ENCODE assay signal across 8 cellular contexts in the genomic region with DNA sequence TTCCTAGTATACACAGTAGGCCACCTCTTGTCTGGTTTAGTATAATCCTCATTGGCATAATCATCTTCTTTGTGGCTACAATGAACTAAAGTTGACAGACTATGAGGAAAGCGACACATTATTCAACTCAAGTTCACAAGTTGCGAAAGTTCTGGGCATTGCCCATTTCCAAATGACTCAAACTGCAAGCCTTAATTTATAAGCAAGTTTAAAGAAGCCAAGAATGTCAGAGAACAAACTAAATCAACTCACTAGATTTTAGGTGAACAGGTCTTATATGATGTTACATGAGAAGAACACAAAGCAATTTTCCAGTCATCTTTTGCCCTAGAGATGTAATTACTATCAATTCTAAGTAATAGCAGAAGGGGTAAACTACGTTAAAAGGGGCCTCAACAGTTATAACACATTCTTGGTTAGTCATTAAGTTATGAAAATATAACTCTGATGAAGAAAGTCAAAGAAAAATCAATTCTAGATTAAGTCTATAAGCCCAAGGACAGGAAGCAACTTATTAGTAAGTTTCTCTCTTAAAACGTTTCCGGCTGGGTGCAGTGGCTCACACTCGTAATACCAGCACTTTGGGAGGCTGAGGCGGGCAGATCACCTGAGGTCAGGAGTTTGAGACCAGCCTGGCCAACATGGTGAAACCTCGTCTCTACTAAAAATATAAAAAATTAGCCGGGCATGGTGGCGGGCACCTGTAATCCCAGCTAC. TPM values are rescaled to one million over a fixed set of nuclear protein-coding genes. Genes with fewer than 3 reads are reported as not detected.
A peak's percentile ranks its signal among the peaks of the same experiment; 100 is the strongest.
DNase-seq lines count a peak whose midpoint lies in the region; ATAC-seq and TF ChIP-seq lines count a peak whose summit lies in the region.

No MANE protein-coding gene starts in this region.

- peak; percentile 52 for ATAC-seq in HG02981 (IDR thresholded peaks at IDR 0.05; ENCODE audit: unreplicated experiment)
- ATAC-seq in naive thymus-derived CD8-positive, alpha-beta T cell = no peak

- H3K27me3 Mint-ChIP-seq in naive thymus-derived CD8-positive, alpha-beta T cell = no peaks in the 10 kb centered on the region

- H3K4me1 Mint-ChIP-seq in naive thymus-derived CD8-positive, alpha-beta T cell = peaks cover 46 to 96% (median 93%) of the 10 kb centered on the region in 4 donors

- H3K36me3 Mint-ChIP-seq in naive thymus-derived CD8-positive, alpha-beta T cell = no peaks in the 10 kb centered on the region

- DNase-seq in GM06990 (ENCODE audit: extremely low read depth, insufficient read length) (peak; percentile 52), HT-29 (ENCODE audit: low spot score) (no peak), epidermal melanocyte (ENCODE audit: insufficient read length, low spot score) (no peak), erythroblast (lab: John Stamatoyannopoulos, UW) (no peak), dermis blood vessel endothelial cell (no peak)
- DNase-seq in activated T-cell treated with anti-CD3 and anti-CD28 coated beads, Interleukin-2, amount 50 U/mL, for 48 hours = peak; percentile 71 to 72
- DNase-seq in naive thymus-derived CD8-positive, alpha-beta T cell = no peak

- H3K4me3 Mint-ChIP-seq in naive thymus-derived CD8-positive, alpha-beta T cell = peak overlapping the region in 8 of 10 donors; percentile 13 to 64 (median 54)

- no peak for TF ChIP-seq POLR2A in erythroblast (IDR thresholded peaks at IDR 0.05; ENCODE audit: low read length)

- H3K4me3 ChIP-seq in GM06990 (replicated peaks; ENCODE audit: low read depth, low read length) = no peak overlapping the region

- POLR2A ChIA-PET in naive thymus-derived CD8-positive, alpha-beta T cell (lab: Charles Lee) = no interaction called here

- no peaks in the 10 kb centered on the region; the same call in 1 of the 2 replicates for H3K36me3 ChIP-seq in GM06990 (ENCODE audit: control insufficient read depth, insufficient read depth, low read length)

- no peak for TF ChIP-seq CTCF in GM06990 (IDR thresholded peaks at IDR 0.05; ENCODE audit: insufficient read depth, low read length, poor library complexity, severe bottlenecking)

- peak overlapping the region in 9 of 10 donors; percentile 0 to 82 (median 55) for H3K27ac Mint-ChIP-seq in naive thymus-derived CD8-positive, alpha-beta T cell

- H3K27me3 ChIP-seq in GM06990 (replicated peaks; ENCODE audit: control insufficient read depth, insufficient read depth, low read length) = no peaks in the 10 kb centered on the region

- peaks cover 0 to 7% (median 0%) of the 10 kb centered on the region in 9 donors for H3K9me3 Mint-ChIP-seq in naive thymus-derived CD8-positive, alpha-beta T cell

RNA-seq across cellular contexts. Expression of a gene that starts 21.5 kb away (rescaled TPM):
- 100 to 1,000 TPM; 104 to 112 TPM for total RNA-seq in naive thymus-derived CD8-positive, alpha-beta T cell
- polyA plus RNA-seq in naive thymus-derived CD8-positive, alpha-beta T cell = 10 to 100 TPM; 10.4 to 12.0 (median 11.8) TPM
- 90.4 and 93.6 TPM in 2 replicates for total RNA-seq in HT-29 (2014; rRNA removed; shearing (Covaris generic))
- total RNA-seq in dermis blood vessel endothelial cell = 238 and 240 TPM in 2 replicates

Comparison
In these comparisons a context has a peak if more than half of its experiments do, and no peak if none do; other contexts are left out.
1. DNase-seq: peak in GM06990 (single experiment) and activated T-cell treated with anti-CD3 and anti-CD28 coated beads, Interleukin-2, amount 50 U/mL, for 48 hours (2 of 2); none in naive thymus-derived CD8-positive, alpha-beta T cell (0 of 10), HT-29 (single experiment), epidermal melanocyte (single experiment), erythroblast (0 of 2) and dermis blood vessel endothelial cell (single experiment).